Comparison of ENCODE assay signal across 1 cellular context in the genomic region with DNA sequence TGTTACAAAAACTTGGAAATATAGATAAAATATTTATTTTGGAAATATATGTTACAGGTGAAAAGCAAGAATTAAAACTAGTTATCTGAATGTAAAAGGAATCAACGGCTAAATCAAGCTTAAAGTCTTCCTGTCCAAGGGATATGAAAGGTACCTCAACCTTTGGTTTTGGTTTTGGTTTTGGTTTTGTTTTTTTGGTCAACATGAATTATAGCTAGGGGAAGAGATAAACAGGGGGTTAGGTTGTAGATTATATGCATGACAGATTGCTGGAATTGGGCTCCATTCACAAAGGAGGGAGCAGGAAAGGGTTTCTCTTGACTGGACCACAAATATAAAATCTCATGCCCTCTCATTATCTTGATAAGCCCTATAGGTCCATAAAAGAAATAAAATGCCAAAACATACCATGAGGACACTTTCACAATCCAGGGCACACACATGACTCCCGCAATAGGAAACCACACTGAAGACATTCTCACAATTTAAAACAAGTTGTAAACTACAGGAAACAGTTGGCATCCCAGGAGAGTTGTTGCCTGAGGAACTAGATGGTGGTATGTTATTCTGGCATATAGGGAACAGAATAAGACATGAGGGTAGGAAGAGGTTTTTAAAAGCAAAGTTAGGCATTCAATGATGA.
TF ChIP-seq lines count a peak whose summit lies in the region.

No MANE protein-coding gene starts in this region.

TF ChIP-seq in GM12878, 131 proteins besides CTCF, POLR2A, EP300 and RAD21 (continued from another document):
- TF ChIP-seq, protein P1, sequence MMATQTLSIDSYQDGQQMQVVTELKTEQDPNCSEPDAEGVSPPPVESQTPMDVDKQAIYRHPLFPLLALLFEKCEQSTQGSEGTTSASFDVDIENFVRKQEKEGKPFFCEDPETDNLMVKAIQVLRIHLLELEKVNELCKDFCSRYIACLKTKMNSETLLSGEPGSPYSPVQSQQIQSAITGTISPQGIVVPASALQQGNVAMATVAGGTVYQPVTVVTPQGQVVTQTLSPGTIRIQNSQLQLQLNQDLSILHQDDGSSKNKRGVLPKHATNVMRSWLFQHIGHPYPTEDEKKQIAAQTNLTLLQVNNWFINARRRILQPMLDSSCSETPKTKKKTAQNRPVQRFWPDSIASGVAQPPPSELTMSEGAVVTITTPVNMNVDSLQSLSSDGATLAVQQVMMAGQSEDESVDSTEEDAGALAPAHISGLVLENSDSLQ (IDR thresholded peaks at IDR 0.05) = no peak
